Comparison of ENCODE assay signal across 8 cellular contexts in genomic region chr14:55051165-55051425, GRCh38. TPM values are rescaled to one million over a fixed set of nuclear protein-coding genes. Genes with fewer than 3 reads are reported as not detected.
DNase-seq lines count a peak whose midpoint lies in the region; ATAC-seq and TF ChIP-seq lines count a peak whose summit lies in the region.

No MANE protein-coding gene starts in this region.

- intact Hi-C loops in HCT116 (cut with micrococcal nuclease) (loop anchor here (1.0 kb wide), 1 partner anchor 110 kb away; no protein-coding TSS in a partner anchor), testis (cut with DNase I; ENCODE audit: low total_unique reads) (no loop called here)

- H4K20me1 ChIP-seq in HCT116 (ENCODE audit: insufficient read depth) = peaks cover 26% of the 10 kb centered on the region; the same call in 1 of the 2 replicates

- RAD21 ChIA-PET in HCT116 (lab: Charles Lee; ENCODE audit: low non-redundant PET in 1 of 2, low total read pairs in 2 of 2, uncharacterized antibody in 2 of 2, unreplicated experiment in 2 of 2) = no interaction called here

- H3K4me2 ChIP-seq in HCT116 (ENCODE audit: low read length) = peak overlapping the region; percentile 81

- H3K9me3 Mint-ChIP-seq in CD8-positive, alpha-beta memory T cell = no peaks in the 10 kb centered on the region

- H3K4me1 ChIP-seq in CD8-positive, alpha-beta memory T cell (ENCODE audit: insufficient read depth, low read length) = peaks cover 31% of the 10 kb centered on the region
- H3K4me1 ChIP-seq in HCT116 (ENCODE audit: control insufficient read depth in 1 of 2, insufficient read depth in 2 of 2, low read length in 2 of 2) = peaks cover 4 to 21% of the 10 kb centered on the region in 2 experiments; a peak in 3 of 4 replicates
- H3K4me1 ChIP-seq in iPS-15b (ENCODE audit: control insufficient read depth, insufficient read depth, low read length) = peaks cover 7% of the 10 kb centered on the region
- peaks cover 30% of the 10 kb centered on the region for H3K4me1 ChIP-seq in testis

- H3K4me1 Mint-ChIP-seq in CD8-positive, alpha-beta memory T cell = peaks cover 41 to 49% (median 45%) of the 10 kb centered on the region in 3 donors

- no peak for TF ChIP-seq RAD21 in HCT116 (IDR thresholded peaks at IDR 0.05; ENCODE audit: low read depth)

- H3K79me2 ChIP-seq in HCT116 (ENCODE audit: insufficient read depth, low read length) = peaks cover 42% of the 10 kb centered on the region

- DNase-seq in CD8-positive, alpha-beta memory T cell = no peak
- no peak for DNase-seq in HCT116 (ENCODE audit: low read depth, low spot score)
- DNase-seq in WERI-Rb-1 = no peak
- no peak for DNase-seq in testis
- DNase-seq in NCI-H510A treated with DMSO at 0.1 percent for 48 hours (lab: John Stamatoyannopoulos, UW) = no peak
- DNase-seq in GM03348 (ENCODE audit: low spot score) = no peak
- DNase-seq in NCI-H1048 (lab: John Stamatoyannopoulos, UW) = no peak

- BruUV-seq in HCT116 (replicated peaks; lab: Mats Ljungman, UMichigan) = TSS peak; percentile 95

- no peaks in the 10 kb centered on the region for H3K36me3 ChIP-seq in CD8-positive, alpha-beta memory T cell (ENCODE audit: insufficient read depth, low read length)
- H3K36me3 ChIP-seq in HCT116 (ENCODE audit: control insufficient read depth in 1 of 2, insufficient read depth in 2 of 2, low read length in 2 of 2) (peaks cover 0 to 6% of the 10 kb centered on the region in 2 experiments; a peak in 2 of 4 replicates), WERI-Rb-1 (peaks cover 39% of the 10 kb centered on the region), iPS-15b (ENCODE audit: control insufficient read depth, insufficient read depth, low read length) (peaks cover 3% of the 10 kb centered on the region), testis (ENCODE audit: low read depth, missing control alignments) (no peaks in the 10 kb centered on the region)

- H3K27me3 ChIP-seq in CD8-positive, alpha-beta memory T cell (ENCODE audit: insufficient read depth, low read length, poor library complexity, severe bottlenecking) = no peaks in the 10 kb centered on the region
- H3K27me3 ChIP-seq in HCT116 (ENCODE audit: insufficient read depth, low read length) (no peaks in the 10 kb centered on the region), WERI-Rb-1 (ENCODE audit: insufficient read depth, low read depth, severe bottlenecking) (no peaks in the 10 kb centered on the region), iPS-15b (ENCODE audit: control insufficient read depth, insufficient read depth, low read length) (no peaks in the 10 kb centered on the region), testis (no peaks in the 10 kb centered on the region)

- H3K27me3 Mint-ChIP-seq in CD8-positive, alpha-beta memory T cell = peaks cover 0 to 1% of the 10 kb centered on the region in 2 donors

- no peaks in the 10 kb centered on the region for H3K9me3 ChIP-seq in CD8-positive, alpha-beta memory T cell (ENCODE audit: low read length)
- no peaks in the 10 kb centered on the region for H3K9me3 ChIP-seq in HCT116 (ENCODE audit: control insufficient read depth in 1 of 2, insufficient read depth in 1 of 2, low read depth in 1 of 2, low read length in 2 of 2)
- H3K9me3 ChIP-seq in WERI-Rb-1 (ENCODE audit: severe bottlenecking) = no peaks in the 10 kb centered on the region
- H3K9me3 ChIP-seq in iPS-15b (ENCODE audit: control insufficient read depth, insufficient read depth, low read length) = no peaks in the 10 kb centered on the region
- H3K9me3 ChIP-seq in testis = no peaks in the 10 kb centered on the region

- H3K27ac ChIP-seq in CD8-positive, alpha-beta memory T cell (ENCODE audit: low read depth, low read length) = peak overlapping the region; percentile 100
- H3K27ac ChIP-seq in HCT116 (ENCODE audit: low read depth, low read length) (peak overlapping the region; percentile 99), WERI-Rb-1 (peak overlapping the region; percentile 99), testis (peak overlapping the region; percentile 97 to 100)

- TF ChIP-seq POLR2A in HCT116 (IDR thresholded peaks at IDR 0.05; ENCODE audit: borderline replicate concordance, extremely low read depth, insufficient read depth, insufficient read length) (no peak), testis (IDR thresholded peaks at IDR 0.05) (no peak)

- H3K9me2 ChIP-seq in HCT116 (ENCODE audit: insufficient read depth) = no peaks in the 10 kb centered on the region

- peak overlapping the region; percentile 83 to 95 (median 92) for H3K4me3 Mint-ChIP-seq in CD8-positive, alpha-beta memory T cell

- WGBS in testis, 2 donors = 0 to 1% methylated on average over 10 of the region's 10 CpGs

- no peak for ATAC-seq in HCT116

- H3K9ac ChIP-seq in HCT116 (ENCODE audit: low read length) (peak overlapping the region; percentile 98), iPS-15b (ENCODE audit: low read depth, low read length) (peak overlapping the region; percentile 96)

- H3K4me3 ChIP-seq in CD8-positive, alpha-beta memory T cell (ENCODE audit: low read length) = peak overlapping the region; percentile 94
- H3K4me3 ChIP-seq in HCT116 (replicated peaks in 1 of 2; ENCODE audit: low read depth in 1 of 2, low read length in 2 of 2) = peak overlapping the region; percentile 66 to 97
- peak overlapping the region; percentile 77 for H3K4me3 ChIP-seq in WERI-Rb-1 (ENCODE audit: low read depth, low read length)
- peak overlapping the region; percentile 99 for H3K4me3 ChIP-seq in iPS-15b (ENCODE audit: low read depth, low read length)
- H3K4me3 ChIP-seq in testis = peak overlapping the region; percentile 81 to 99

- no peak overlapping the region for H2AFZ ChIP-seq in HCT116 (ENCODE audit: low read depth, low read length, poor library complexity, severe bottlenecking)

- peaks cover 0 to 32% (median 2%) of the 10 kb centered on the region in 3 donors for H3K36me3 Mint-ChIP-seq in CD8-positive, alpha-beta memory T cell

- CTCF ChIA-PET in CD8-positive, alpha-beta memory T cell (lab: Charles Lee) = interaction anchor here (0.6 to 2.3 kb wide), 35 partner anchors 8 to 629 kb away, joined by 3 to 28 read pairs (median 5); partner anchors contain the start of genes DLGAP5, FBXO34, SOCS4 and WDHD1
- CTCF ChIA-PET in HCT116 (lab: Charles Lee) = interaction anchor here (0.6 to 1.9 kb wide), 14 partner anchors 8 to 195 kb away, joined by 3 to 10 read pairs (median 3); partner anchors contain the start of genes SOCS4 and WDHD1

- peak overlapping the region; percentile 93 to 100 (median 98) for H3K27ac Mint-ChIP-seq in CD8-positive, alpha-beta memory T cell

- POLR2A ChIA-PET in CD8-positive, alpha-beta memory T cell (lab: Charles Lee) = interaction anchor here (0.9 to 2.4 kb wide), 7 partner anchors 9 to 485 kb away, joined by 3 to 18 read pairs (median 4); partner anchors contain the start of genes FBXO34, SOCS4 and WDHD1
- POLR2A ChIA-PET in HCT116 (lab: Charles Lee) = interaction anchor here (0.7 to 2.7 kb wide), 13 partner anchors 9 to 148 kb away, joined by 3 to 11 read pairs (median 3); partner anchors contain the start of genes DLGAP5, GCH1, SOCS4 and WDHD1

- TF ChIP-seq CTCF in HCT116 (IDR thresholded peaks at IDR 0.05 in 2 of 3, conservative IDR thresholded peaks at IDR 0.05 in 1 of 3; ENCODE audit: borderline replicate concordance in 1 of 3, insufficient read depth in 1 of 3, low read depth in 2 of 3, low read length in 2 of 3) (no peak), WERI-Rb-1 (IDR thresholded peaks at IDR 0.05; ENCODE audit: low read depth, low read length) (no peak), testis (IDR thresholded peaks at IDR 0.05) (no peak)

TF ChIP-seq in HCT116, 20 proteins besides CTCF, POLR2A, EP300 and RAD21 (continues in another document):
- TF ChIP-seq ZFX (IDR thresholded peaks at IDR 0.05) = no peak
- TF ChIP-seq YY1 (IDR thresholded peaks at IDR 0.05; ENCODE audit: extremely low read depth, insufficient replicate concordance, low read depth, low read length) = no peak
- TF ChIP-seq EGR1 (IDR thresholded peaks at IDR 0.05; ENCODE audit: low read depth) = no peak
- no peak for TF ChIP-seq CBX3 (IDR thresholded peaks at IDR 0.05; ENCODE audit: low read depth)
- TF ChIP-seq MAX (IDR thresholded peaks at IDR 0.05) = no peak; the same call in 1 of the 2 replicates
- no peak for TF ChIP-seq SRF (IDR thresholded peaks at IDR 0.05; ENCODE audit: low read depth)
- no peak for TF ChIP-seq SIN3A (IDR thresholded peaks at IDR 0.05; ENCODE audit: low read depth)
- no peak for TF ChIP-seq TCF7L2 (IDR thresholded peaks at IDR 0.05; ENCODE audit: borderline replicate concordance, extremely low read depth, insufficient read depth, insufficient read length)
- TF ChIP-seq SP1 (IDR thresholded peaks at IDR 0.05; ENCODE audit: low read depth) = no peak

RNA-seq across cellular contexts. Expression of gene MAPK1IP1L, which starts 0.4 kb away (rescaled TPM):
- total RNA-seq in CD8-positive, alpha-beta memory T cell = 100 to 1,000 TPM; 104 to 106 TPM
- 86.8 TPM for polyA plus RNA-seq in CD8-positive, alpha-beta memory T cell
- total RNA-seq in HCT116 (2021; ENCODE audit: unreplicated experiment) = 101 TPM
- 88.5 and 92.7 TPM in 2 replicates for polyA plus RNA-seq in HCT116 (2012)
- total RNA-seq in testis = 100 to 1,000 TPM; 105 to 146 TPM
- polyA plus RNA-seq in testis (ENCODE audit: insufficient read depth, low read depth, low replicate concordance) = 87.0 TPM

RNA-seq across cellular contexts. Expression of gene SOCS4, which starts 24.1 kb away (rescaled TPM):
- total RNA-seq in CD8-positive, alpha-beta memory T cell = 10 to 100 TPM; 38.0 to 44.8 TPM
- 2.3 TPM for polyA plus RNA-seq in CD8-positive, alpha-beta memory T cell
- total RNA-seq in HCT116 (2021; ENCODE audit: unreplicated experiment) = 23.7 TPM
- 4.2 and 4.7 TPM in 2 replicates for polyA plus RNA-seq in HCT116 (2012)
- total RNA-seq in testis = 10 to 100 TPM in 1 of 2 donors, 1 to 10 TPM in 1; 7.7 to 11.4 TPM
- 7.5 TPM for polyA plus RNA-seq in testis (ENCODE audit: insufficient read depth, low read depth, low replicate concordance)

RNA-seq across cellular contexts. Expression of gene WDHD1, which starts 24.2 kb away (rescaled TPM):
- total RNA-seq in CD8-positive, alpha-beta memory T cell = 10 to 100 TPM; 56.3 to 56.6 TPM
- 3.1 TPM for polyA plus RNA-seq in CD8-positive, alpha-beta memory T cell
- total RNA-seq in HCT116 (2021; ENCODE audit: unreplicated experiment) = 44.3 TPM
- polyA plus RNA-seq in HCT116 (2012) = 8.4 and 12.7 TPM in 2 replicates
- 10 to 100 TPM in 1 of 2 donors, 1 to 10 TPM in 1; 9.0 to 10.4 TPM for total RNA-seq in testis
- polyA plus RNA-seq in testis (ENCODE audit: insufficient read depth, low read depth, low replicate concordance) = 5.2 TPM
